ENCODE assay signal across 8 cellular contexts in the genomic region with DNA sequence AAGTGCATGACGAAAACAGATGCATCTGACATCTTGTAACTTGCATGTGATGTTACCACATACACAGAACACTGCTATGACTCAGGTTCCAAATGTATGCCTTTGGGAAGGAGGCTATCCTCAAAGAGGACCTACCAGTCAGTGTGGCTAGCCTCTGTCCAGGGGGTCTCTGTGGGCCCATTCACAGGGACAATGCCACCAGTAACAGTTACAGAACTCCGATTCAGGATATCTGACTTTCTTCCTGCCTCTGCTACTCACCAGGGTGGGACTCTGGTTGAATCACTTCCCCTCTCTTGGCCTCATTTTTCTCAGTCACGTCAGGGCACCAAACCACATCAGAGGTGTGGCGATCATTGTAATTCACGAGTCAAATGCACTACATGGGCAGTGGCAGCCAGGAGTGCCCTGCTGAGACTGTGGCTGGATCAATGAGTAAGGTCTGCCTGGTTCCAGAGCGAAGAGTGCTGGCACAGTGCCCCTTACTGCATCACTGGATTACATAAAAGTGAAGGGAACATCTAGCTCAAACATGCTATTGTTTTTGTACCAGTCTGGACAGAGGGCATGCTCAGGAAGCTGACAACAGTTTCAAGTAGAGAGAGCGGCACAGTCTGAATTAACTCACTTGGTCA. TPM values are rescaled to one million over a fixed set of nuclear protein-coding genes. Genes with fewer than 3 reads are reported as not detected.
DNase-seq lines count a peak whose midpoint lies in the region; ATAC-seq, FAIRE-seq and TF ChIP-seq lines count a peak whose summit lies in the region.

No MANE protein-coding gene starts in this region.

- peaks cover 3% of the 10 kb centered on the region for H3K36me3 Mint-ChIP-seq in astrocyte (ENCODE audit: low read depth, unreplicated experiment)

- no peaks in the 10 kb centered on the region for H3K9me3 ChIP-seq in OCI-LY1 (ENCODE audit: low read length)
- H3K9me3 ChIP-seq in astrocyte (ENCODE audit: insufficient read depth, low read depth, low read length), result no peaks in the 10 kb centered on the region
- no peaks in the 10 kb centered on the region for H3K9me3 ChIP-seq in stomach smooth muscle (ENCODE audit: control insufficient read depth in 2 of 2, low read length in 2 of 2)
- H3K9me3 ChIP-seq in SJCRH30 (replicated peaks), result no peaks in the 10 kb centered on the region

- H3K4me3 Mint-ChIP-seq in astrocyte (ENCODE audit: unreplicated experiment), result no peak overlapping the region

- H3K27me3 ChIP-seq in OCI-LY1 (ENCODE audit: insufficient read depth, low read length) (no peaks in the 10 kb centered on the region), astrocyte (ENCODE audit: insufficient read depth, low read length) (no peaks in the 10 kb centered on the region), stomach smooth muscle (ENCODE audit: control insufficient read depth in 1 of 2, insufficient read depth in 2 of 2, low read length in 2 of 2) (no peaks in the 10 kb centered on the region), SJCRH30 (no peaks in the 10 kb centered on the region)

- no peaks in the 10 kb centered on the region for H3K27me3 Mint-ChIP-seq in astrocyte (ENCODE audit: low read depth, unreplicated experiment)

- no peak overlapping the region for H3K4me3 ChIP-seq in OCI-LY1 (ENCODE audit: low read depth, low read length, poor library complexity, severe bottlenecking)
- no peak overlapping the region for H3K4me3 ChIP-seq in astrocyte (ENCODE audit: insufficient read depth, low read depth, low read length)
- no peak overlapping the region for H3K4me3 ChIP-seq in stomach smooth muscle (ENCODE audit: low read length in 2 of 2)
- H3K4me3 ChIP-seq in SJCRH30, result no peak overlapping the region

- peak; percentile 61 for ATAC-seq in GM19468 (IDR thresholded peaks at IDR 0.05; ENCODE audit: extremely low read depth, unreplicated experiment)

- H3K9me2 ChIP-seq in OCI-LY1 (ENCODE audit: low read depth, low read length), result no peaks in the 10 kb centered on the region

- H3K9me3 Mint-ChIP-seq in astrocyte (ENCODE audit: unreplicated experiment), result no peaks in the 10 kb centered on the region

- no peaks in the 10 kb centered on the region for H3K79me2 ChIP-seq in OCI-LY1 (ENCODE audit: insufficient read depth, low read length)
- H3K79me2 ChIP-seq in astrocyte (ENCODE audit: insufficient read depth, low read length), result peaks cover 3% of the 10 kb centered on the region

- H3K4me1 ChIP-seq in OCI-LY1 (ENCODE audit: insufficient read depth, low read length, severe bottlenecking) (peaks cover 20% of the 10 kb centered on the region), astrocyte (ENCODE audit: insufficient read depth, low read length) (peaks cover 50% of the 10 kb centered on the region), stomach smooth muscle (ENCODE audit: control insufficient read depth, insufficient read depth, low read length) (peaks cover 26% of the 10 kb centered on the region), SJCRH30 (peaks cover 7% of the 10 kb centered on the region)

- peak; percentile 82 for DNase-seq in AG08395 (ENCODE audit: low spot score)
- DNase-seq in astrocyte (ENCODE audit: low read depth), result peak; percentile 84
- peak; percentile 33 for DNase-seq in islet precursor cell
- DNase-seq in SJCRH30, result no peak
- DNase-seq in OCI-M2 (lab: John Stamatoyannopoulos, UW; ENCODE audit: unreplicated experiment), result no peak

- H3K27ac Mint-ChIP-seq in astrocyte (ENCODE audit: unreplicated experiment), result peak overlapping the region; percentile 45

- TF ChIP-seq CTCF in OCI-LY1 (IDR thresholded peaks at IDR 0.05; ENCODE audit: low read length), result no peak
- no peak for TF ChIP-seq CTCF in astrocyte (IDR thresholded peaks at IDR 0.05; ENCODE audit: insufficient read depth, low read depth, low read length)

- H3K36me3 ChIP-seq in OCI-LY1 (ENCODE audit: insufficient read depth, low read length) (peaks cover 39% of the 10 kb centered on the region; the same call in 1 of the 2 replicates), astrocyte (ENCODE audit: insufficient read depth, low read length) (no peaks in the 10 kb centered on the region), stomach smooth muscle (ENCODE audit: control insufficient read depth in 2 of 2, insufficient read depth in 2 of 2, low read length in 2 of 2) (peaks cover 0 to 12% of the 10 kb centered on the region in 2 donors), SJCRH30 (no peaks in the 10 kb centered on the region)

- peak; percentile 97 for FAIRE-seq in astrocyte (lab: Jason Lieb, UNC)

- H3K9ac ChIP-seq in OCI-LY1 (ENCODE audit: low read length) (no peak overlapping the region), astrocyte (ENCODE audit: low read length) (peak overlapping the region; percentile 53), stomach smooth muscle (ENCODE audit: low read length in 2 of 2) (peak overlapping the region in 1 of 2 donors; percentile 51)

- H2AFZ ChIP-seq in OCI-LY1 (ENCODE audit: low read length) (no peak overlapping the region), astrocyte (ENCODE audit: low read depth, low read length) (no peak overlapping the region)

- H3F3A ChIP-seq in OCI-LY1 (ENCODE audit: insufficient read depth, low read length), result no peaks in the 10 kb centered on the region; the same call in 1 of the 2 replicates

- H3K27ac ChIP-seq in OCI-LY1 (ENCODE audit: low read depth, low read length, poor library complexity, severe bottlenecking) (peak overlapping the region; percentile 13), astrocyte (ENCODE audit: low read depth, low read length) (peak overlapping the region; percentile 87), stomach smooth muscle (ENCODE audit: low read length) (peak overlapping the region; percentile 68), SJCRH30 (no peak overlapping the region)

- H3K4me2 ChIP-seq in OCI-LY1 (ENCODE audit: low read length) (no peak overlapping the region), astrocyte (ENCODE audit: low read length) (peak overlapping the region; percentile 59)

- H3K4me1 Mint-ChIP-seq in astrocyte (ENCODE audit: low read depth, unreplicated experiment), result peaks cover 49% of the 10 kb centered on the region

- H4K20me1 ChIP-seq in OCI-LY1 (ENCODE audit: insufficient read depth, low read length), result no peaks in the 10 kb centered on the region
- peaks cover 7% of the 10 kb centered on the region for H4K20me1 ChIP-seq in astrocyte (ENCODE audit: insufficient read depth, low read length)

RNA-seq across cellular contexts. Expression of gene ATOX1, which starts 13.2 kb away (rescaled TPM):
- total RNA-seq in astrocyte, result 265 and 274 TPM in 2 replicates
- total RNA-seq in SJCRH30 (2014; rRNA removed; shearing (Covaris generic)), result 65.0 and 68.4 TPM in 2 replicates

RNA-seq across cellular contexts. Expression of gene G3BP1, which starts 26.6 kb away (rescaled TPM):
- 231 and 246 TPM in 2 replicates for total RNA-seq in astrocyte
- 265 and 269 TPM in 2 replicates for total RNA-seq in SJCRH30 (2014; rRNA removed; shearing (Covaris generic))

RNA-seq across cellular contexts. Expression of gene SPARC, which starts 58.5 kb away (rescaled TPM):
- 15,667 and 20,724 TPM in 2 replicates for total RNA-seq in astrocyte
- 1,211 and 1,265 TPM in 2 replicates for total RNA-seq in SJCRH30 (2014; rRNA removed; shearing (Covaris generic))

Comparison
In these comparisons a context has a peak if more than half of its experiments do, and no peak if none do; other contexts are left out.
1. DNase-seq: peak in AG08395 (single experiment), astrocyte (single experiment) and islet precursor cell (single experiment); none in SJCRH30 (0 of 2) and OCI-M2 (single experiment).
2. RNA of gene SPARC, which starts 58.5 kb away (total RNA-seq): 15,667 to 20,724 TPM in astrocyte; 1,211 to 1,265 TPM in SJCRH30; every median in the first group is over 10 times any median in the second.